In genomic region chr6:79078057-79078969, GRCh38 we compare ENCODE assay signal across 8 cellular contexts. TPM values are rescaled to one million over a fixed set of nuclear protein-coding genes. Genes with fewer than 3 reads are reported as not detected.
DNase-seq lines count a peak whose midpoint lies in the region; TF ChIP-seq lines count a peak whose summit lies in the region.

PHIP (minus strand) TSS chr6:79078254; CDS start chr6:79078068, 186 bp downstream.

- H3K36me3 ChIP-seq in HAP-1 (replicated peaks) (peaks cover 3% of the 10 kb centered on the region; the same call in 1 of the 2 replicates), MG63 (peaks cover 16% of the 10 kb centered on the region)

- TF ChIP-seq CTCF in fibroblast of the aortic adventitia (IDR thresholded peaks at IDR 0.05; ENCODE audit: insufficient read depth, low read length) (no peak), nephron progenitor cell (IDR thresholded peaks at IDR 0.05) (no peak)

- H3K4me1 ChIP-seq in HAP-1: peaks cover 26% of the 10 kb centered on the region

- peak within 1 kb of the TSS; percentile 99 for H3K27ac Mint-ChIP-seq in nephron progenitor cell
- peak within 1 kb of the TSS; percentile 96 for H3K27ac Mint-ChIP-seq in stimulated activated naive CD8-positive, alpha-beta T cell treated with anti-CD3 and anti-CD28 coated beads, Interleukin-15, Interleukin-2, amounts not matched to agents 100 ng/mL and 50 ng/mL, for 24 hours

- H3K4me3 ChIP-seq in HAP-1: peak within 1 kb of the TSS; percentile 83
- H3K4me3 ChIP-seq in MG63: peak within 1 kb of the TSS; percentile 84
- peak within 1 kb of the TSS; percentile 84 for H3K4me3 ChIP-seq in fibroblast of the aortic adventitia (ENCODE audit: low read depth, low read length)

- H3K4me3 Mint-ChIP-seq in nephron progenitor cell: peak within 1 kb of the TSS; percentile 96
- peak within 1 kb of the TSS; percentile 97 for H3K4me3 Mint-ChIP-seq in stimulated activated naive CD8-positive, alpha-beta T cell treated with anti-CD3 and anti-CD28 coated beads, Interleukin-15, Interleukin-2, amounts not matched to agents 100 ng/mL and 50 ng/mL, for 24 hours

- H3K27me3 ChIP-seq in HAP-1 (ENCODE audit: low read depth) (no peaks in the 10 kb centered on the region), MG63 (no peaks in the 10 kb centered on the region)

- H3K9me3 Mint-ChIP-seq in nephron progenitor cell: no peaks in the 10 kb centered on the region
- no peaks in the 10 kb centered on the region for H3K9me3 Mint-ChIP-seq in stimulated activated naive CD8-positive, alpha-beta T cell treated with anti-CD3 and anti-CD28 coated beads, Interleukin-15, Interleukin-2, amounts not matched to agents 100 ng/mL and 50 ng/mL, for 24 hours

- H3K27me3 Mint-ChIP-seq in nephron progenitor cell (ENCODE audit: low read depth, poor library complexity): no peaks in the 10 kb centered on the region
- peaks cover 13% of the 10 kb centered on the region for H3K27me3 Mint-ChIP-seq in stimulated activated naive CD8-positive, alpha-beta T cell treated with anti-CD3 and anti-CD28 coated beads, Interleukin-15, Interleukin-2, amounts not matched to agents 100 ng/mL and 50 ng/mL, for 24 hours

- DNase-seq in G401 (ENCODE audit: low spot score) (peak; percentile 93), HAP-1 (ENCODE audit: low spot score in 2 of 2) (peak; percentile 84 to 94), MG63 (peak; percentile 96), SHP77 (lab: John Stamatoyannopoulos, UW) (peak; percentile 88), fibroblast of the aortic adventitia (ENCODE audit: low read depth) (peak; percentile 97), nephron progenitor cell (peak; percentile 94)
- DNase-seq in activated effector memory CD4-positive, alpha-beta T cell treated with Interleukin-2 at 50 U/mL for 16 hours: peak; percentile 88

- in situ Hi-C loops in G401 (cut with HindIII; ENCODE audit: low sequenced_read_pairs) (no loop called here), HAP-1 (cut with MboI; ENCODE audit: low sequenced_read_pairs) (no loop called here)

- H3K9me3 ChIP-seq in HAP-1: no peaks in the 10 kb centered on the region
- no peaks in the 10 kb centered on the region; the same call in 1 of the 2 replicates for H3K9me3 ChIP-seq in MG63

- H3K4me1 Mint-ChIP-seq in nephron progenitor cell: peaks cover 61% of the 10 kb centered on the region
- peaks cover 38% of the 10 kb centered on the region for H3K4me1 Mint-ChIP-seq in stimulated activated naive CD8-positive, alpha-beta T cell treated with anti-CD3 and anti-CD28 coated beads, Interleukin-15, Interleukin-2, amounts not matched to agents 100 ng/mL and 50 ng/mL, for 24 hours (ENCODE audit: low read depth)

- H3K36me3 Mint-ChIP-seq in nephron progenitor cell (ENCODE audit: low read depth): peaks cover 6% of the 10 kb centered on the region
- peaks cover 4% of the 10 kb centered on the region for H3K36me3 Mint-ChIP-seq in stimulated activated naive CD8-positive, alpha-beta T cell treated with anti-CD3 and anti-CD28 coated beads, Interleukin-15, Interleukin-2, amounts not matched to agents 100 ng/mL and 50 ng/mL, for 24 hours (ENCODE audit: low read depth)

RNA-seq across cellular contexts. Expression of gene PHIP, which starts in this region (rescaled TPM):
- 13.9 and 23.1 TPM in 2 replicates for total RNA-seq in G401 (2014; rRNA removed; shearing (Covaris generic))
- total RNA-seq in MG63 (2014; rRNA removed; shearing (Covaris generic); ENCODE audit: low replicate concordance): 7.6 and 15.4 TPM in 2 replicates
- total RNA-seq in fibroblast of the aortic adventitia (ENCODE audit: low replicate concordance): 30.1 and 34.3 TPM in 2 replicates

Comparison
In these comparisons a context has a peak if more than half of its experiments do, and no peak if none do; other contexts are left out.
1. Peak in every context shown above with its lines: DNase-seq and H3K4me3 ChIP-seq.